ENCODE assay signal across 1 cellular context in genomic region chr4:48429709-48430474, GRCh38.
TF ChIP-seq lines count a peak whose summit lies in the region.

No MANE protein-coding gene starts in this region.

TF ChIP-seq in WTC11, 78 proteins besides CTCF, POLR2A, EP300 and RAD21 (continued from another document):
- TF ChIP-seq ZNF425 (CRISPR knock-in tag; conservative IDR thresholded peaks at IDR 0.05) = no peak
TF ChIP-seq in WTC11: peak in this region for 0.
